ENCODE assay signal across 8 cellular contexts in the genomic region with DNA sequence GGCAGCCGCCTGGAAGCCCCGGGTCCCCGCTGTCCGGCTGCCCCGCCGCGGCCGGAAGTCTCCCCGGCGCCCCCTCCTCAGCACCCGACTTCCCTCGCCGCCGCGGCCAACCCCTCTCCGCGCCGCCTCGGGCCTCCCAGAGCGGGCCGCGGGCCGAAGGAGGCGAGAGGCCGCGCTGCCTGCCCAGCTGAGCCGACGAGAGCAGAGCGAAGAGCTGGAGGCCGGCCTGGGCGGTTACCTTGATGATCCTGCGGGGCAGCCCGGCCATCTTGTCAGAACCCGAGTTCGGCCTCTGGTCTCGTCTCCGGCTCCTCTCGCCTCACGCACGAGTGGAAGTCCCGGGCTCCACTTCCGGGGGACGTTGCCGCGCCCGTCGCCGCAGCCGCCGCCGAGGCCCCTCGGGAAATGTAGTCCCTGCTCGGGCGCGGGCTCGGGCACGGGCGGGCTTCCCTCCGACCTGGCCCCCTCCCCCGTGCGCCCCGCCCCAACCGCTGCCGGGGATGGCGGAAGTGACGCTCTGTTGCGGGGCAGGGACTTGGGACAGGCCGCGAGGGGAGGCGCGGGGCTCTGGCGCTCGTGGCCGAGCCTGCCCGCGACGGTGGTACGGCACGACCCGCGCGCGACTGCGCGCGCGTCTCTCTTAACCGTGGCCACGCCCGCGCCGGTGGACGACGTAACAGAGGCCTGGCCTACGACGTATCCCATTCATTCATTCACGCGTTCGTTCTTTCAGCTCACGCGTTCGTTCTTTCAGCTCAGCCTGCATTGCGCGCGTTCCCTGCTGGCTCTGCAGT. TPM values are rescaled to one million over a fixed set of nuclear protein-coding genes. Genes with fewer than 3 reads are reported as not detected.
DNase-seq lines count a peak whose midpoint lies in the region; ATAC-seq and TF ChIP-seq lines count a peak whose summit lies in the region.

A gene with protein sequence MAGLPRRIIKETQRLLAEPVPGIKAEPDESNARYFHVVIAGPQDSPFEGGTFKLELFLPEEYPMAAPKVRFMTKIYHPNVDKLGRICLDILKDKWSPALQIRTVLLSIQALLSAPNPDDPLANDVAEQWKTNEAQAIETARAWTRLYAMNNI (minus strand): TSS at position 331 of the 794 bp plus-strand sequence. CDS start 63 bp downstream, at position 268.

- H3K27me3 ChIP-seq in rectal smooth muscle tissue (ENCODE audit: control insufficient read depth, insufficient read depth, low read length) (no peaks in the 10 kb centered on the region), vagina (no peaks in the 10 kb centered on the region)

- H3K4me3 ChIP-seq in astrocyte of the cerebellum (ENCODE audit: low read depth, low read length) = peak within 1 kb of the TSS; percentile 89
- peak within 1 kb of the TSS; percentile 83 for H3K4me3 ChIP-seq in rectal smooth muscle tissue (ENCODE audit: low read length)
- peak within 1 kb of the TSS; percentile 81 to 99 for H3K4me3 ChIP-seq in vagina

- H3K36me3 ChIP-seq in rectal smooth muscle tissue (ENCODE audit: control insufficient read depth, insufficient read depth, low read length) (no peaks in the 10 kb centered on the region), vagina (no peaks in the 10 kb centered on the region)

- H3K27ac ChIP-seq in rectal smooth muscle tissue (ENCODE audit: low read depth, low read length) (peak within 1 kb of the TSS; percentile 92), vagina (peak within 1 kb of the TSS; percentile 92)

- peaks cover 14% of the 10 kb centered on the region for H3K4me1 ChIP-seq in rectal smooth muscle tissue (ENCODE audit: control insufficient read depth, insufficient read depth, low read length)
- peaks cover 48% of the 10 kb centered on the region for H3K4me1 ChIP-seq in vagina

- in situ Hi-C loops in astrocyte of the cerebellum (cut with HindIII; ENCODE audit: low sequenced_read_pairs) = no loop called here

- TF ChIP-seq POLR2A in vagina (IDR thresholded peaks at IDR 0.05) = peak in 1 of 2 donors; percentile 44

- intact Hi-C loops in vagina (cut with DNase I) = no loop called here

- ATAC-seq in GM18511 (IDR thresholded peaks at IDR 0.05; ENCODE audit: unreplicated experiment) = peak; percentile 84
- ATAC-seq in HG03025 (IDR thresholded peaks at IDR 0.05; ENCODE audit: low FRiP score, unreplicated experiment) = peak; percentile 80

- peak within 1 kb of the TSS; percentile 82 for H3K9ac ChIP-seq in rectal smooth muscle tissue (ENCODE audit: low read length)

- no peaks in the 10 kb centered on the region for H3K9me3 ChIP-seq in vagina

- TF ChIP-seq CTCF in astrocyte of the cerebellum (IDR thresholded peaks at IDR 0.05; ENCODE audit: low read depth, low read length, missing control alignments) (no peak), vagina (IDR thresholded peaks at IDR 0.05) (no peak)

- peak; percentile 95 for DNase-seq in NCI-H2081 (lab: John Stamatoyannopoulos, UW)
- DNase-seq in T-helper 9 cell = peak; percentile 96
- peak; percentile 83 for DNase-seq in astrocyte of the cerebellum (ENCODE audit: low read depth)
- peak; percentile 88 for DNase-seq in hepatic stellate cell (ENCODE audit: low spot score)
- DNase-seq in vagina (ENCODE audit: extremely low spot score in 2 of 2) = peak in 1 of 2 donors; percentile 96

RNA-seq across cellular contexts. Expression of the gene that starts here (rescaled TPM):
- total RNA-seq in vagina = 52.5 TPM
